Comparison of ENCODE assay signal across 28 cellular contexts in the genomic region with DNA sequence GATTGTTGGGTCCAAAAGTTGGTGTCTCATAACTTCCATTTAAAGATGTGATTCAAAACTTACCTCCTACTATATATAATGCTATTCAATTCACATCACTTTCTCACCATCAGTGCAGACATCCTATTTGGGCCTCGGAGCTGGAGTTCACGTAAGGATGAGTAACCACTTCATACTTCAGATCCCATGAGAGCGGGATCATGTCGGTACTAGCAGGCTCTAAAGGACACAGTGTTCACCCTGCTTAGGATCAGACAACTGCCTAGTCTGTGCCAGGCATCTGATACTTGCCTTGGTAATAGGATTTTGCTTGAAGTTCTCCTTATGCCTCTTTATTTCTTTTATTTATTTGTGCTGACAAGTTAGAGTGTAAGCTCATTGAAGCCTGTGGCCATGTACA. TPM values are rescaled to one million over a fixed set of nuclear protein-coding genes. Genes with fewer than 3 reads are reported as not detected.
"Had no signal": no experiment of that assay in that cellular context is flagged by ENCODE, and none has a peak within 500 bp of the region (broad histone marks: within the 10 kb centered on the region; RNA-seq: fewer than 3 reads in every experiment).

No MANE protein-coding gene starts in this region.

- H3K9me3 ChIP-seq: adrenal gland, breast epithelium, Peyer's patch had no signal

- H3K4me1 ChIP-seq: adrenal gland, breast epithelium, Peyer's patch had no signal

- DNase-seq: activated CD4-positive, alpha-beta T cell treated with anti-CD3 and anti-CD28 coated beads for 48 hours; activated CD4-positive, alpha-beta T cell treated with anti-CD3 and anti-CD28 coated beads, Interleukin-2, amount 50 U/mL, for 4 hours; activated CD4-positive, CD25-positive, alpha-beta regulatory T cell treated with anti-CD3 and anti-CD28 coated beads, Interleukin-2, amount 50 U/mL, for 72 hours; activated CD8-positive, alpha-beta memory T cell treated with anti-CD3 and anti-CD28 coated beads, Interleukin-2, amount 50 U/mL, for 48 hours; activated CD8-positive, alpha-beta T cell treated with anti-CD3 and anti-CD28 coated beads, Interleukin-2, amount 10 ng/mL, durations not matched to agents 7 days and 5 days; activated naive CD4-positive, alpha-beta T cell treated with anti-CD3 and anti-CD28 coated beads, Interleukin-2, amount 50 U/mL, for 16 hours; activated naive CD8-positive, alpha-beta T cell treated with anti-CD3 and anti-CD28 coated beads, Interleukin-2, amount 10 ng/mL, durations not matched to agents 7 days and 5 days; activated T-cell treated with anti-CD3 and anti-CD28 coated beads, Interleukin-2, amount 50 U/mL, for 1 hour; adrenal gland; anterior cingulate cortex; NCI-H1048; NCI-H146; NCI-H1930; NCI-H2171; NCI-H226; NCI-H526; NCI-H774; NK-92 treated with Interleukin-12 subunit alpha and Interleukin-12 subunit beta, amount 100 ng/mL, for 24 hours; OCI-M1; Peyer's patch; SHP77 treated with DMSO at 0.1 percent for 48 hours; T-helper 17 cell; T-helper 9 cell had no signal

- ATAC-seq: activated CD8-positive, alpha-beta T cell treated with anti-CD3 and anti-CD28 coated beads, Interleukin-2, amount 10 ng/mL, durations not matched to agents 7 days and 5 days; T-helper 17 cell; WTC11 had no signal

- H3K27ac ChIP-seq: adrenal gland, breast epithelium, Peyer's patch, RWPE1 had no signal

- H3K36me3 ChIP-seq: adrenal gland, breast epithelium, Peyer's patch had no signal

- H3K4me3 ChIP-seq: adrenal gland, breast epithelium, Peyer's patch had no signal

- H3K27me3 ChIP-seq: adrenal gland, breast epithelium, Peyer's patch had no signal

RNA-seq across cellular contexts. Expression of gene RBFOX1, which starts 39.5 kb away (rescaled TPM):
- total RNA-seq: activated CD8-positive, alpha-beta T cell treated with anti-CD3 and anti-CD28 coated beads, Interleukin-2, amount 10 ng/mL, durations not matched to agents 7 days and 5 days; activated naive CD8-positive, alpha-beta T cell treated with anti-CD3 and anti-CD28 coated beads, Interleukin-2, amount 10 ng/mL, durations not matched to agents 7 days and 5 days; NCI-H460; SK-MEL-5; T-helper 17 cell had no signal
